Comparison of ENCODE assay signal across 8 cellular contexts in the genomic region with DNA sequence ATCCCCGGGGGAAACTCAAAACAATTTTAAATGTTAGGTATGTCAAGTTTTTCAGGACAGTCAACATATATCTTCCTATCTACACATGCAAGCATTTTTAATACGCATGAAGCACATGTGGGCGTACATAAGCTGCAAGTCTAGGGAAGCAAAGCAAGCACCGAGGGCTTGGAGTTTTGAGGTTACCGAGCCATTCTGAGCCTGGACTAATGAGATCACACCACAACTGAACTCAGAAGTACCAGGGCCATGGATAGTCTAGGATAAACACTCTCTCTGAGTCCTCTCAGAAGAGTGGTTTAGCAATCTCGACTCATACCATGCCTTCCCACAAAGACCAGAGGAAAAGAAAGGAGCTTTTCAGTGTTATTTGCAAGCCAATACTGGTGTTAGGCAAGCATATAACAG.
DNase-seq lines count a peak whose midpoint lies in the region; ATAC-seq and TF ChIP-seq lines count a peak whose summit lies in the region.

No MANE protein-coding gene starts in this region.

- H3K4me2 ChIP-seq in IMR-90 (ENCODE audit: low read depth, low read length) (peak overlapping the region; percentile 82; the same call in 1 of the 2 replicates), parathyroid adenoma (ENCODE audit: low read length) (no peak overlapping the region)

- H4K91ac ChIP-seq in IMR-90 (ENCODE audit: insufficient read depth, low read depth, low read length): no peak overlapping the region; the same call in 1 of the 2 replicates

- peak; percentile 88 for DNase-seq in IMR-90
- no peak for DNase-seq in colonic mucosa
- no peak for DNase-seq in NCI-H1417 (lab: John Stamatoyannopoulos, UW)
- no peak for DNase-seq in GDM1 (lab: John Stamatoyannopoulos, UW)
- no peak for DNase-seq in activated CD4-positive, alpha-beta T cell treated with anti-CD3 and anti-CD28 coated beads, Interleukin-2, amount 50 U/mL, for 48 hours

- H3K9me3 ChIP-seq in IMR-90 (ENCODE audit: control insufficient read depth, insufficient read depth, low read length): peaks cover 4% of the 10 kb centered on the region
- no peaks in the 10 kb centered on the region for H3K9me3 ChIP-seq in colonic mucosa
- no peaks in the 10 kb centered on the region for H3K9me3 ChIP-seq in parathyroid adenoma (ENCODE audit: control insufficient read depth, low read length)

- no peaks in the 10 kb centered on the region for H3K9me1 ChIP-seq in IMR-90 (ENCODE audit: insufficient read depth, low read length)

- peak overlapping the region; percentile 53; the same call in 1 of the 2 replicates for H3K27ac ChIP-seq in IMR-90 (ENCODE audit: insufficient read depth, low read length)
- peak overlapping the region; percentile 42 for H3K27ac ChIP-seq in colonic mucosa
- H3K27ac ChIP-seq in parathyroid adenoma: peak overlapping the region; percentile 60

- in situ Hi-C loops in IMR-90 (cut with MboI; ENCODE audit: low sequenced_read_pairs): no loop called here

- H3K18ac ChIP-seq in IMR-90 (ENCODE audit: low read depth, low read length): peak overlapping the region; percentile 84; the same call in 1 of the 2 replicates

- H3K4me1 ChIP-seq in IMR-90 (ENCODE audit: control insufficient read depth, insufficient read depth, low read length) (peaks cover 9% of the 10 kb centered on the region), colonic mucosa (no peaks in the 10 kb centered on the region), parathyroid adenoma (peaks cover 16% of the 10 kb centered on the region)

- BruUV-seq in IMR-90 (replicated peaks; lab: Mats Ljungman, UMichigan): no TSS peak

- POLR2A ChIA-PET in IMR-90 (lab: Charles Lee; ENCODE audit: unreplicated experiment): no interaction called here

- H3K4me3 ChIP-seq in IMR-90 (ENCODE audit: insufficient read depth, low read depth, low read length) (no peak overlapping the region; the same call in 1 of the 2 replicates), colonic mucosa (no peak overlapping the region), parathyroid adenoma (ENCODE audit: low read depth, low read length) (no peak overlapping the region)

- H4K5ac ChIP-seq in IMR-90 (ENCODE audit: low read depth, low read length): no peak overlapping the region

- H2BK15ac ChIP-seq in IMR-90 (ENCODE audit: low read depth, low read length): 0 out of 3 replicates have a peak overlapping the region, but pooled peaks have one; percentile 30

- dilution Hi-C loops in IMR-90 (cut with HindIII; ENCODE audit: low sequenced_read_pairs, unreplicated experiment): no loop called here

- H3K27me3 ChIP-seq in IMR-90 (ENCODE audit: control insufficient read depth, insufficient read depth, low read length) (no peaks in the 10 kb centered on the region), colonic mucosa (no peaks in the 10 kb centered on the region), parathyroid adenoma (ENCODE audit: control insufficient read depth, insufficient read depth, low read length) (no peaks in the 10 kb centered on the region)

- 80% methylated on average over 1 of the region's 6 CpGs; no CpG with 5 or more reads in 1 of the 2 experiments for WGBS in IMR-90 (ENCODE audit: extremely low coverage in 2 of 2, insufficient read length in 1 of 2), 2 experiments

- ATAC-seq in GM19397 (IDR thresholded peaks at IDR 0.05; ENCODE audit: unreplicated experiment): peak; percentile 20
- ATAC-seq in IMR-90 (ENCODE audit: low read depth): peak; percentile 95
- no peak for ATAC-seq in activated CD4-positive, CD25-positive, alpha-beta regulatory T cell treated with anti-CD3 and anti-CD28 coated beads, Interleukin-2, amount 50 U/mL, for 24 hours

- H3K23ac ChIP-seq in IMR-90 (ENCODE audit: low read depth, low read length): no peak overlapping the region; the same call in 1 of the 2 replicates

- H3K56ac ChIP-seq in IMR-90 (ENCODE audit: extremely low read depth, insufficient read depth, low read length): no peak overlapping the region

- H4K20me1 ChIP-seq in IMR-90 (ENCODE audit: insufficient read depth, low read length): no peaks in the 10 kb centered on the region

- TF ChIP-seq CTCF in IMR-90 (conservative IDR thresholded peaks at IDR 0.05; ENCODE audit: low read depth, low read length): no peak
- no peak for TF ChIP-seq CTCF in colonic mucosa (IDR thresholded peaks at IDR 0.05)
- no peak for TF ChIP-seq CTCF in parathyroid adenoma (IDR thresholded peaks at IDR 0.05)

- no peak overlapping the region; the same call in 1 of the 2 replicates for H3K4ac ChIP-seq in IMR-90 (ENCODE audit: low read depth, low read length)

- no peaks in the 10 kb centered on the region for H3K36me3 ChIP-seq in IMR-90 (ENCODE audit: control insufficient read depth, insufficient read depth, low read length)
- H3K36me3 ChIP-seq in colonic mucosa: no peaks in the 10 kb centered on the region
- H3K36me3 ChIP-seq in parathyroid adenoma (ENCODE audit: control insufficient read depth, insufficient read depth, low read length): no peaks in the 10 kb centered on the region

- H2BK5ac ChIP-seq in IMR-90 (ENCODE audit: low read depth, low read length, poor library complexity, severe bottlenecking): peak overlapping the region; percentile 83

- no peak overlapping the region for H2BK20ac ChIP-seq in IMR-90 (ENCODE audit: low read depth, low read length)

- 0 out of 2 replicates have a peak overlapping the region, but pooled peaks have one; percentile 6 for H2BK120ac ChIP-seq in IMR-90 (ENCODE audit: low read depth, low read length)

- H2AK9ac ChIP-seq in IMR-90 (replicated peaks; ENCODE audit: low read depth, low read length, poor library complexity): no peak overlapping the region

- H3K79me1 ChIP-seq in IMR-90 (ENCODE audit: low read depth in 1 of 2, low read length in 2 of 2): no peaks in the 10 kb centered on the region

- CTCF ChIA-PET in IMR-90 (lab: Yijun Ruan, JAX): interaction anchor here (1.3 to 1.4 kb wide), 2 partner anchors 8 to 10 kb away, joined by 3 to 4 read pairs; no protein-coding TSS in a partner anchor

- TF ChIP-seq POLR2A in IMR-90 (IDR thresholded peaks at IDR 0.05; ENCODE audit: low read depth, low read length): no peak

- H3K9ac ChIP-seq in IMR-90 (ENCODE audit: low read depth, low read length) (no peak overlapping the region), colonic mucosa (ENCODE audit: low read depth in 2 of 2, low read length in 2 of 2) (no peak overlapping the region), parathyroid adenoma (no peak overlapping the region)

- peak overlapping the region; percentile 45 for H2AFZ ChIP-seq in IMR-90 (replicated peaks; ENCODE audit: low read length, poor library complexity)
- peak overlapping the region; percentile 33 for H2AFZ ChIP-seq in parathyroid adenoma

- TF ChIP-seq RAD21 in IMR-90 (IDR thresholded peaks at IDR 0.05; ENCODE audit: low read length): no peak

- intact Hi-C loops in IMR-90 (cut with micrococcal nuclease) (no loop called here), colonic mucosa (cut with DNase I) (no loop called here)

- no peak overlapping the region; the same call in 1 of the 2 replicates for H2AK5ac ChIP-seq in IMR-90 (ENCODE audit: low read depth, low read length)

- peak overlapping the region; percentile 18 for H3K14ac ChIP-seq in IMR-90 (replicated peaks; ENCODE audit: low read depth, low read length)

- no peaks in the 10 kb centered on the region for H3K79me2 ChIP-seq in parathyroid adenoma

- peak overlapping the region in 1 of 2 experiments; percentile 25; a peak in 2 of 4 replicates for H4K8ac ChIP-seq in IMR-90 (ENCODE audit: low read depth in 2 of 2, low read length in 2 of 2)

TF ChIP-seq in IMR-90, 13 proteins besides CTCF, POLR2A, EP300 and RAD21:
- TF ChIP-seq CEBPB (IDR thresholded peaks at IDR 0.05; ENCODE audit: low read depth, low read length) (peak; percentile 88), FOS (IDR thresholded peaks at IDR 0.05; ENCODE audit: low read depth, low read length) (no peak), NFE2L2 (IDR thresholded peaks at IDR 0.05; ENCODE audit: low read depth, low read length) (no peak)

Comparison
In these comparisons a context has a peak if more than half of its experiments do, and no peak if none do; other contexts are left out.
1. ATAC-seq: peak in GM19397 (single experiment) and IMR-90 (single experiment); none in activated CD4-positive, CD25-positive, alpha-beta regulatory T cell treated with anti-CD3 and anti-CD28 coated beads, Interleukin-2, amount 50 U/mL, for 24 hours (0 of 2).
2. Peak in every context shown above with its lines, with median percentiles within 50 percentile points of each other: H3K27ac ChIP-seq.